In genomic region chr16:69040144-69040909, GRCh38 we compare ENCODE assay signal across 13 cellular contexts.
DNase-seq lines count a peak whose midpoint lies in the region; ATAC-seq and TF ChIP-seq lines count a peak whose summit lies in the region.
"Had no signal": no experiment of that assay in that cellular context is flagged by ENCODE, and none has a peak within 500 bp of the region (broad histone marks: within the 10 kb centered on the region; RNA-seq: fewer than 3 reads in every experiment).

No MANE protein-coding gene starts in this region.

- no peak overlapping the region for H3K27ac ChIP-seq in DND-41 (ENCODE audit: low read length)
- peak overlapping the region in 1 of 3 donors; percentile 60 for H3K27ac ChIP-seq in right lobe of liver
- H3K27ac ChIP-seq: VCaP had no signal

- no peak overlapping the region for H2AFZ ChIP-seq in DND-41 (ENCODE audit: low read depth, low read length)

- H3K9me3 ChIP-seq in DND-41 (ENCODE audit: insufficient read depth, low read length, severe bottlenecking) (peaks cover 8% of the 10 kb centered on the region), right lobe of liver (no peaks in the 10 kb centered on the region)

- TF ChIP-seq CTCF in DND-41 (IDR thresholded peaks at IDR 0.05; ENCODE audit: borderline replicate concordance, extremely low read depth, low read length, poor library complexity, severe bottlenecking) (no peak), choroid plexus epithelial cell (conservative IDR thresholded peaks at IDR 0.05; ENCODE audit: low read depth, low read length) (no peak), right lobe of liver (IDR thresholded peaks at IDR 0.05) (no peak)

- H3K36me3 ChIP-seq in DND-41 (ENCODE audit: insufficient read depth, low read length) = peaks cover 23% of the 10 kb centered on the region
- H3K36me3 ChIP-seq in right lobe of liver = peaks cover 0 to 5% (median 0%) of the 10 kb centered on the region in 4 donors

- 35% methylated on average over 6 of the region's 6 CpGs for WGBS in right lobe of liver (ENCODE audit: insufficient coverage, low coverage, low lambda C conversion rate, missing lambda C conversion rate)

- H3K79me2 ChIP-seq in DND-41 (ENCODE audit: insufficient read depth, low read length) = no peaks in the 10 kb centered on the region

- TF ChIP-seq POLR2A in right lobe of liver (IDR thresholded peaks at IDR 0.05) = no peak

- H4K20me1 ChIP-seq in DND-41 (ENCODE audit: insufficient read depth, low read length) = no peaks in the 10 kb centered on the region

- H3K4me1 ChIP-seq in DND-41 (ENCODE audit: insufficient read depth, low read length) = no peaks in the 10 kb centered on the region
- H3K4me1 ChIP-seq in right lobe of liver = peaks cover 0 to 17% (median 5%) of the 10 kb centered on the region in 4 donors

- intact Hi-C loops in right lobe of liver (cut with DNase I) = loop anchor here in 1 of 2 donors (10.0 kb wide), 1 partner anchor 64 kb away; the partner anchor contains the start of gene HAS3

- peak; percentile 14; the same call in 2 of the 3 replicates for ATAC-seq in DND-41 (ENCODE audit: insufficient read depth, low read depth)
- peak; percentile 84 to 96 (median 92) for ATAC-seq in right lobe of liver
- ATAC-seq in HG02840 (IDR thresholded peaks at IDR 0.05; ENCODE audit: low FRiP score, unreplicated experiment) = no peak
- no peak for ATAC-seq in HG03342 (IDR thresholded peaks at IDR 0.05; ENCODE audit: unreplicated experiment)
- no peak for ATAC-seq in GM18909 (IDR thresholded peaks at IDR 0.05; ENCODE audit: poor library complexity, unreplicated experiment)
- no peak for ATAC-seq in HG03442 (IDR thresholded peaks at IDR 0.05; ENCODE audit: unreplicated experiment)

- no peak overlapping the region for H3K9ac ChIP-seq in DND-41 (ENCODE audit: low read depth, low read length)

- DNase-seq in DND-41 (no peak), NCI-H2171 (lab: John Stamatoyannopoulos, UW) (peak; percentile 61), choroid plexus epithelial cell (ENCODE audit: low read depth) (peak; percentile 77), right lobe of liver (peak; percentile 32 to 77 (median 75))
- DNase-seq: activated CD8-positive, alpha-beta memory T cell treated with anti-CD3 and anti-CD28 coated beads, Interleukin-2, amount 50 U/mL, for 48 hours; anterior cingulate cortex; NCI-H1105; NCI-H69 had no signal

- H3K4me3 ChIP-seq in DND-41 (ENCODE audit: low read depth in 1 of 2, low read length in 2 of 2) (no peak overlapping the region), choroid plexus epithelial cell (ENCODE audit: low read depth, low read length) (no peak overlapping the region), right lobe of liver (no peak overlapping the region)

- no peak overlapping the region for H3K4me2 ChIP-seq in DND-41 (ENCODE audit: insufficient read depth, low read length)

- H3K27me3 ChIP-seq in DND-41 (ENCODE audit: insufficient read depth, low read length, poor library complexity) (no peaks in the 10 kb centered on the region), right lobe of liver (no peaks in the 10 kb centered on the region)

Comparison
In these comparisons a context has a peak if more than half of its experiments do, and no peak if none do; other contexts are left out.
1. ATAC-seq: peak in DND-41 (single experiment) and right lobe of liver (4 of 4); none in HG02840 (single experiment), HG03342 (single experiment), GM18909 (single experiment) and HG03442 (single experiment).